In genomic region chr7:1492640-1493039, GRCh38 we compare ENCODE assay signal across 14 cellular contexts. TPM values are rescaled to one million over a fixed set of nuclear protein-coding genes. Genes with fewer than 3 reads are reported as not detected.
DNase-seq lines count a peak whose midpoint lies in the region; ATAC-seq and TF ChIP-seq lines count a peak whose summit lies in the region.
"Had no signal": no experiment of that assay in that cellular context is flagged by ENCODE, and none has a peak within 500 bp of the region (broad histone marks: within the 10 kb centered on the region; RNA-seq: fewer than 3 reads in every experiment).

No MANE protein-coding gene starts in this region.

- no peak for TF ChIP-seq CTCF in neural crest cell (conservative IDR thresholded peaks at IDR 0.05)
- TF ChIP-seq CTCF in activated CD8-positive, alpha-beta T cell treated with anti-CD3 and anti-CD28 coated beads for 36 hours (IDR thresholded peaks at IDR 0.05), result no peak
- no peak for TF ChIP-seq CTCF in type B pancreatic cell (conservative IDR thresholded peaks at IDR 0.05)

- no peak for DNase-seq in stimulated activated naive CD8-positive, alpha-beta T cell treated with anti-CD3 and anti-CD28 coated beads, Interleukin-15, amount 100 ng/mL, for 72 hours
- no peak for DNase-seq in stimulated activated naive CD8-positive, alpha-beta T cell treated with anti-CD3 and anti-CD28 coated beads, Interleukin-15, Interleukin-2, amounts not matched to agents 100 U/mL and 50 U/mL, for 24 hours
- DNase-seq in neural crest cell (ENCODE audit: low read depth, low spot score) (no peak), type B pancreatic cell (ENCODE audit: extremely low spot score, unreplicated experiment) (no peak)
- DNase-seq in activated CD8-positive, alpha-beta T cell treated with anti-CD3 and anti-CD28 coated beads for 36 hours, result no peak
- DNase-seq: AML-193; Caco-2; Calu3; CD4-positive, alpha-beta T cell; CD8-positive, alpha-beta T cell; DMS79 treated with DMSO at 0.1 percent for 48 hours; GF-D8 had no signal

- H3K36me3 Mint-ChIP-seq in neural crest cell (ENCODE audit: low read depth) (peaks cover 7% of the 10 kb centered on the region), type B pancreatic cell (peaks cover 6% of the 10 kb centered on the region)
- peaks cover 16% of the 10 kb centered on the region for H3K36me3 Mint-ChIP-seq in activated CD8-positive, alpha-beta T cell treated with anti-CD3 and anti-CD28 coated beads for 36 hours (ENCODE audit: low read depth)

- H3K27me3 Mint-ChIP-seq in stimulated activated naive CD8-positive, alpha-beta T cell treated with anti-CD3 and anti-CD28 coated beads, Interleukin-15, amount 100 ng/mL, for 72 hours, result no peaks in the 10 kb centered on the region
- H3K27me3 Mint-ChIP-seq in neural crest cell (ENCODE audit: low read depth), result no peaks in the 10 kb centered on the region
- no peaks in the 10 kb centered on the region for H3K27me3 Mint-ChIP-seq in activated CD8-positive, alpha-beta T cell treated with anti-CD3 and anti-CD28 coated beads for 36 hours
- no peaks in the 10 kb centered on the region for H3K27me3 Mint-ChIP-seq in type B pancreatic cell
- H3K27me3 Mint-ChIP-seq: B cell; CD4-positive, alpha-beta T cell had no signal

- H3K4me1 Mint-ChIP-seq in stimulated activated naive CD8-positive, alpha-beta T cell treated with anti-CD3 and anti-CD28 coated beads, Interleukin-15, amount 100 ng/mL, for 72 hours, result no peaks in the 10 kb centered on the region
- H3K4me1 Mint-ChIP-seq in neural crest cell (no peaks in the 10 kb centered on the region), type B pancreatic cell (ENCODE audit: unreplicated experiment) (no peaks in the 10 kb centered on the region)
- H3K4me1 Mint-ChIP-seq in activated CD8-positive, alpha-beta T cell treated with anti-CD3 and anti-CD28 coated beads for 36 hours (ENCODE audit: low read depth), result no peaks in the 10 kb centered on the region
- H3K4me1 Mint-ChIP-seq: B cell had no signal

- CTCF ChIA-PET in activated CD8-positive, alpha-beta T cell treated with anti-CD3 and anti-CD28 coated beads for 36 hours (lab: Charles Lee), result interaction anchor here (1.8 kb wide), 1 partner anchor 19 kb away, joined by 6 read pairs; no protein-coding TSS in a partner anchor

- intact Hi-C loops in activated CD8-positive, alpha-beta T cell treated with anti-CD3 and anti-CD28 coated beads for 36 hours (cut with micrococcal nuclease), result no loop called here

- peak; percentile 67 for ATAC-seq in stimulated activated naive CD8-positive, alpha-beta T cell treated with anti-CD3 and anti-CD28 coated beads, Interleukin-15, amount 100 ng/mL, for 72 hours
- no peak for ATAC-seq in stimulated activated naive CD8-positive, alpha-beta T cell treated with anti-CD3 and anti-CD28 coated beads, Interleukin-15, Interleukin-2, amounts not matched to agents 100 U/mL and 50 U/mL, for 24 hours
- no peak for ATAC-seq in activated CD8-positive, alpha-beta T cell treated with anti-CD3 and anti-CD28 coated beads for 36 hours
- ATAC-seq: A549; CD8-positive, alpha-beta T cell had no signal

- POLR2A ChIA-PET in activated CD8-positive, alpha-beta T cell treated with anti-CD3 and anti-CD28 coated beads for 36 hours (lab: Charles Lee), result no interaction called here

- no peak overlapping the region for H3K27ac Mint-ChIP-seq in stimulated activated naive CD8-positive, alpha-beta T cell treated with anti-CD3 and anti-CD28 coated beads, Interleukin-15, amount 100 ng/mL, for 72 hours
- H3K27ac Mint-ChIP-seq in neural crest cell (ENCODE audit: unreplicated experiment), result no peak overlapping the region
- no peak overlapping the region for H3K27ac Mint-ChIP-seq in activated CD8-positive, alpha-beta T cell treated with anti-CD3 and anti-CD28 coated beads for 36 hours
- no peak overlapping the region for H3K27ac Mint-ChIP-seq in type B pancreatic cell
- H3K27ac Mint-ChIP-seq: B cell; CD4-positive, alpha-beta T cell; CD8-positive, alpha-beta T cell had no signal

- H3K9me3 Mint-ChIP-seq in stimulated activated naive CD8-positive, alpha-beta T cell treated with anti-CD3 and anti-CD28 coated beads, Interleukin-15, amount 100 ng/mL, for 72 hours, result no peaks in the 10 kb centered on the region
- H3K9me3 Mint-ChIP-seq in neural crest cell (no peaks in the 10 kb centered on the region), type B pancreatic cell (no peaks in the 10 kb centered on the region)
- no peaks in the 10 kb centered on the region for H3K9me3 Mint-ChIP-seq in activated CD8-positive, alpha-beta T cell treated with anti-CD3 and anti-CD28 coated beads for 36 hours
- H3K9me3 Mint-ChIP-seq: CD4-positive, alpha-beta T cell; CD8-positive, alpha-beta T cell had no signal

- no peak overlapping the region for H3K4me3 Mint-ChIP-seq in stimulated activated naive CD8-positive, alpha-beta T cell treated with anti-CD3 and anti-CD28 coated beads, Interleukin-15, amount 100 ng/mL, for 72 hours
- H3K4me3 Mint-ChIP-seq in neural crest cell, result peak overlapping the region; percentile 42
- H3K4me3 Mint-ChIP-seq in activated CD8-positive, alpha-beta T cell treated with anti-CD3 and anti-CD28 coated beads for 36 hours, result no peak overlapping the region
- no peak overlapping the region for H3K4me3 Mint-ChIP-seq in type B pancreatic cell
- H3K4me3 Mint-ChIP-seq: B cell; CD4-positive, alpha-beta T cell; CD8-positive, alpha-beta T cell had no signal

RNA-seq across cellular contexts. Expression of gene INTS1, which starts 11.5 kb away (rescaled TPM):
- 123 and 134 TPM in 2 replicates for total RNA-seq in neural crest cell
- 100 to 1,000 TPM; 100 to 103 TPM for total RNA-seq in activated CD8-positive, alpha-beta T cell treated with anti-CD3 and anti-CD28 coated beads for 36 hours
- total RNA-seq in type B pancreatic cell (ENCODE audit: low replicate concordance), result 112 and 134 TPM in 2 replicates

RNA-seq across cellular contexts. Expression of gene MICALL2, which starts 33.4 kb away (rescaled TPM):
- total RNA-seq in neural crest cell, result 17.7 and 18.7 TPM in 2 replicates
- 1 to 10 TPM; 3.0 to 4.2 TPM for total RNA-seq in activated CD8-positive, alpha-beta T cell treated with anti-CD3 and anti-CD28 coated beads for 36 hours
- total RNA-seq in type B pancreatic cell (ENCODE audit: low replicate concordance), result 5.6 and 12.3 TPM in 2 replicates

RNA-seq across cellular contexts. Expression of gene MAFK, which starts 37.9 kb away (rescaled TPM):
- total RNA-seq in neural crest cell (2.5 and 2.9 TPM in 2 replicates), type B pancreatic cell (ENCODE audit: low replicate concordance) (8.2 and 19.9 TPM in 2 replicates)
- total RNA-seq in activated CD8-positive, alpha-beta T cell treated with anti-CD3 and anti-CD28 coated beads for 36 hours, result 10 to 100 TPM; 34.3 to 42.9 TPM
